1 cellular context compared by ENCODE assay signal in the genomic region with DNA sequence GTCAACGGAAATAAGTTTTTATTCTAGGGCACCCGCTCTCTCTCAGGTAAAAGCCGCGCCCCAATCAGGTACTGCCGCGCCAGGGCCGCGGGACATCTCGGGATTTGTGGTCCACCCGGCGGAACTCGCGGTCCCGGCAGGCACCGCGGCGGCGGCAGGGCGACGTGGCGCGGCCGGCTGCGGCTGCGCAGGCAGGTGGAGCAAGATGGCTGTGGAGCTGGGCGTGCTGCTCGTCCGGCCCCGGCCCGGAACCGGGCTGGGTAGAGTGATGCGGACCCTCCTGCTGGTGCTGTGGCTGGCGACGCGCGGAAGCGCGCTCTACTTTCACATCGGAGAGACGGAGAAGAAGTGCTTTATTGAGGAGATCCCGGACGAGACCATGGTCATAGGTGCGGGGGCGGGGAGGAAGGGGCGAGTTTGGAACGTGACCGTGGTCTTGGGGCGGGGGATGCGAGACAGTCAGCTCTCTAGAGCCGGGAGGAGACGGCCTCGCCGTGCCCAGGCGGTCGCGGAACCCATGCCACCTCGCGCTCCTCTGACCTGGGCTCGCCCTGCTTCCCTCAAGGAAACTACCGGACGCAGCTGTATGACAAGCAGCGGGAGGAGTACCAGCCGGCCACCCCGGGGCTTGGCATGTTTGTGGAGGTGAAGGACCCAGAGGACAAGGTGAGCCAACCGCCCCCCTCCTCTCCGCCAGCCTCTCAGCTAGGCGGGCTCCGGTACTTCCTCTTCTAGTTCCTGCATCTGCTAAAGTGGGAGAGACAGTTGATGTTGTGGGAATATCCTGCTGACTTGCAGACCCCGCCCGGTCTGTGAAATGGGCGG.
TF ChIP-seq lines count a peak whose summit lies in the region.

A gene (plus strand): TSS at position 194 of the 825 bp plus-strand sequence. CDS start 12 bp downstream, at position 206.

TF ChIP-seq in K562, 482 proteins besides CTCF, POLR2A, EP300 and RAD21 (continued from another document and continues in another):
- TF ChIP-seq, protein P1, sequence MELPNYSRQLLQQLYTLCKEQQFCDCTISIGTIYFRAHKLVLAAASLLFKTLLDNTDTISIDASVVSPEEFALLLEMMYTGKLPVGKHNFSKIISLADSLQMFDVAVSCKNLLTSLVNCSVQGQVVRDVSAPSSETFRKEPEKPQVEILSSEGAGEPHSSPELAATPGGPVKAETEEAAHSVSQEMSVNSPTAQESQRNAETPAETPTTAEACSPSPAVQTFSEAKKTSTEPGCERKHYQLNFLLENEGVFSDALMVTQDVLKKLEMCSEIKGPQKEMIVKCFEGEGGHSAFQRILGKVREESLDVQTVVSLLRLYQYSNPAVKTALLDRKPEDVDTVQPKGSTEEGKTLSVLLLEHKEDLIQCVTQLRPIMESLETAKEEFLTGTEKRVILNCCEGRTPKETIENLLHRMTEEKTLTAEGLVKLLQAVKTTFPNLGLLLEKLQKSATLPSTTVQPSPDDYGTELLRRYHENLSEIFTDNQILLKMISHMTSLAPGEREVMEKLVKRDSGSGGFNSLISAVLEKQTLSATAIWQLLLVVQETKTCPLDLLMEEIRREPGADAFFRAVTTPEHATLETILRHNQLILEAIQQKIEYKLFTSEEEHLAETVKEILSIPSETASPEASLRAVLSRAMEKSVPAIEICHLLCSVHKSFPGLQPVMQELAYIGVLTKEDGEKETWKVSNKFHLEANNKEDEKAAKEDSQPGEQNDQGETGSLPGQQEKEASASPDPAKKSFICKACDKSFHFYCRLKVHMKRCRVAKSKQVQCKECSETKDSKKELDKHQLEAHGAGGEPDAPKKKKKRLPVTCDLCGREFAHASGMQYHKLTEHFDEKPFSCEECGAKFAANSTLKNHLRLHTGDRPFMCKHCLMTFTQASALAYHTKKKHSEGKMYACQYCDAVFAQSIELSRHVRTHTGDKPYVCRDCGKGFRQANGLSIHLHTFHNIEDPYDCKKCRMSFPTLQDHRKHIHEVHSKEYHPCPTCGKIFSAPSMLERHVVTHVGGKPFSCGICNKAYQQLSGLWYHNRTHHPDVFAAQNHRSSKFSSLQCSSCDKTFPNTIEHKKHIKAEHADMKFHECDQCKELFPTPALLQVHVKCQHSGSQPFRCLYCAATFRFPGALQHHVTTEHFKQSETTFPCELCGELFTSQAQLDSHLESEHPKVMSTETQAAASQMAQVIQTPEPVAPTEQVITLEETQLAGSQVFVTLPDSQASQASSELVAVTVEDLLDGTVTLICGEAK (IDR thresholded peaks at IDR 0.05), result no peak
- TF ChIP-seq, protein P1 (CRISPR knock-in tag; IDR thresholded peaks at IDR 0.05), result no peak
- no peak for TF ChIP-seq ARNT (IDR thresholded peaks at IDR 0.05)
- no peak for TF ChIP-seq ZSCAN32 (CRISPR knock-in tag; IDR thresholded peaks at IDR 0.05)
- TF ChIP-seq ZNF24 (IDR thresholded peaks at IDR 0.05), result no peak
- no peak for TF ChIP-seq NR4A1 (CRISPR knock-in tag; IDR thresholded peaks at IDR 0.05)
- no peak for TF ChIP-seq NR4A1 (tag; IDR thresholded peaks at IDR 0.05)
- TF ChIP-seq, protein P2, sequence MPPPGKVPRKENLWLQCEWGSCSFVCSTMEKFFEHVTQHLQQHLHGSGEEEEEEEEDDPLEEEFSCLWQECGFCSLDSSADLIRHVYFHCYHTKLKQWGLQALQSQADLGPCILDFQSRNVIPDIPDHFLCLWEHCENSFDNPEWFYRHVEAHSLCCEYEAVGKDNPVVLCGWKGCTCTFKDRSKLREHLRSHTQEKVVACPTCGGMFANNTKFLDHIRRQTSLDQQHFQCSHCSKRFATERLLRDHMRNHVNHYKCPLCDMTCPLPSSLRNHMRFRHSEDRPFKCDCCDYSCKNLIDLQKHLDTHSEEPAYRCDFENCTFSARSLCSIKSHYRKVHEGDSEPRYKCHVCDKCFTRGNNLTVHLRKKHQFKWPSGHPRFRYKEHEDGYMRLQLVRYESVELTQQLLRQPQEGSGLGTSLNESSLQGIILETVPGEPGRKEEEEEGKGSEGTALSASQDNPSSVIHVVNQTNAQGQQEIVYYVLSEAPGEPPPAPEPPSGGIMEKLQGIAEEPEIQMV (tag; conservative IDR thresholded peaks at IDR 0.05; ENCODE audit: low read depth), result no peak
- TF ChIP-seq, protein P3, sequence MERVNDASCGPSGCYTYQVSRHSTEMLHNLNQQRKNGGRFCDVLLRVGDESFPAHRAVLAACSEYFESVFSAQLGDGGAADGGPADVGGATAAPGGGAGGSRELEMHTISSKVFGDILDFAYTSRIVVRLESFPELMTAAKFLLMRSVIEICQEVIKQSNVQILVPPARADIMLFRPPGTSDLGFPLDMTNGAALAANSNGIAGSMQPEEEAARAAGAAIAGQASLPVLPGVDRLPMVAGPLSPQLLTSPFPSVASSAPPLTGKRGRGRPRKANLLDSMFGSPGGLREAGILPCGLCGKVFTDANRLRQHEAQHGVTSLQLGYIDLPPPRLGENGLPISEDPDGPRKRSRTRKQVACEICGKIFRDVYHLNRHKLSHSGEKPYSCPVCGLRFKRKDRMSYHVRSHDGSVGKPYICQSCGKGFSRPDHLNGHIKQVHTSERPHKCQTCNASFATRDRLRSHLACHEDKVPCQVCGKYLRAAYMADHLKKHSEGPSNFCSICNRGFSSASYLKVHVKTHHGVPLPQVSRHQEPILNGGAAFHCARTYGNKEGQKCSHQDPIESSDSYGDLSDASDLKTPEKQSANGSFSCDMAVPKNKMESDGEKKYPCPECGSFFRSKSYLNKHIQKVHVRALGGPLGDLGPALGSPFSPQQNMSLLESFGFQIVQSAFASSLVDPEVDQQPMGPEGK (CRISPR knock-in tag; IDR thresholded peaks at IDR 0.05; ENCODE audit: borderline replicate concordance), result no peak
- TF ChIP-seq NFXL1 (CRISPR knock-in tag; IDR thresholded peaks at IDR 0.05), result no peak
- no peak for TF ChIP-seq HOXB6 (CRISPR knock-in tag; IDR thresholded peaks at IDR 0.05; ENCODE audit: borderline replicate concordance)
- peak; percentile 68 for TF ChIP-seq GABPB1 (CRISPR knock-in tag; IDR thresholded peaks at IDR 0.05)
- TF ChIP-seq ZNF347 (CRISPR knock-in tag; IDR thresholded peaks at IDR 0.05; ENCODE audit: low read depth), result no peak
- TF ChIP-seq SLC30A9 (CRISPR knock-in tag; IDR thresholded peaks at IDR 0.05), result no peak
- TF ChIP-seq ZNF589 (CRISPR knock-in tag; IDR thresholded peaks at IDR 0.05; ENCODE audit: low read depth), result no peak
- TF ChIP-seq, protein P4, sequence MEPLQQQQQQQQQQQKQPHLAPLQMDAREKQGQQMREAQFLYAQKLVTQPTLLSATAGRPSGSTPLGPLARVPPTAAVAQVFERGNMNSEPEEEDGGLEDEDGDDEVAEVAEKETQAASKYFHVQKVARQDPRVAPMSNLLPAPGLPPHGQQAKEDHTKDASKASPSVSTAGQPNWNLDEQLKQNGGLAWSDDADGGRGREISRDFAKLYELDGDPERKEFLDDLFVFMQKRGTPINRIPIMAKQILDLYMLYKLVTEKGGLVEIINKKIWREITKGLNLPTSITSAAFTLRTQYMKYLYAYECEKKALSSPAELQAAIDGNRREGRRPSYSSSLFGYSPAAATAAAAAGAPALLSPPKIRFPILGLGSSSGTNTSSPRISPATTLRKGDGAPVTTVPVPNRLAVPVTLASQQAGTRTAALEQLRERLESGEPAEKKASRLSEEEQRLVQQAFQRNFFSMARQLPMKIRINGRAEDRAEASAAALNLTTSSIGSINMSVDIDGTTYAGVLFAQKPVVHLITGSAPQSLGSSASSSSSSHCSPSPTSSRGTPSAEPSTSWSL (CRISPR knock-in tag; IDR thresholded peaks at IDR 0.05; ENCODE audit: borderline replicate concordance), result no peak
- TF ChIP-seq, protein P5, sequence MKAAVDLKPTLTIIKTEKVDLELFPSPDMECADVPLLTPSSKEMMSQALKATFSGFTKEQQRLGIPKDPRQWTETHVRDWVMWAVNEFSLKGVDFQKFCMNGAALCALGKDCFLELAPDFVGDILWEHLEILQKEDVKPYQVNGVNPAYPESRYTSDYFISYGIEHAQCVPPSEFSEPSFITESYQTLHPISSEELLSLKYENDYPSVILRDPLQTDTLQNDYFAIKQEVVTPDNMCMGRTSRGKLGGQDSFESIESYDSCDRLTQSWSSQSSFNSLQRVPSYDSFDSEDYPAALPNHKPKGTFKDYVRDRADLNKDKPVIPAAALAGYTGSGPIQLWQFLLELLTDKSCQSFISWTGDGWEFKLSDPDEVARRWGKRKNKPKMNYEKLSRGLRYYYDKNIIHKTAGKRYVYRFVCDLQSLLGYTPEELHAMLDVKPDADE (conservative IDR thresholded peaks at IDR 0.05; ENCODE audit: control insufficient read depth, low read depth, low read length), result peak; percentile 91
- no peak for TF ChIP-seq CSDE1 (IDR thresholded peaks at IDR 0.05)
- TF ChIP-seq, protein P6, sequence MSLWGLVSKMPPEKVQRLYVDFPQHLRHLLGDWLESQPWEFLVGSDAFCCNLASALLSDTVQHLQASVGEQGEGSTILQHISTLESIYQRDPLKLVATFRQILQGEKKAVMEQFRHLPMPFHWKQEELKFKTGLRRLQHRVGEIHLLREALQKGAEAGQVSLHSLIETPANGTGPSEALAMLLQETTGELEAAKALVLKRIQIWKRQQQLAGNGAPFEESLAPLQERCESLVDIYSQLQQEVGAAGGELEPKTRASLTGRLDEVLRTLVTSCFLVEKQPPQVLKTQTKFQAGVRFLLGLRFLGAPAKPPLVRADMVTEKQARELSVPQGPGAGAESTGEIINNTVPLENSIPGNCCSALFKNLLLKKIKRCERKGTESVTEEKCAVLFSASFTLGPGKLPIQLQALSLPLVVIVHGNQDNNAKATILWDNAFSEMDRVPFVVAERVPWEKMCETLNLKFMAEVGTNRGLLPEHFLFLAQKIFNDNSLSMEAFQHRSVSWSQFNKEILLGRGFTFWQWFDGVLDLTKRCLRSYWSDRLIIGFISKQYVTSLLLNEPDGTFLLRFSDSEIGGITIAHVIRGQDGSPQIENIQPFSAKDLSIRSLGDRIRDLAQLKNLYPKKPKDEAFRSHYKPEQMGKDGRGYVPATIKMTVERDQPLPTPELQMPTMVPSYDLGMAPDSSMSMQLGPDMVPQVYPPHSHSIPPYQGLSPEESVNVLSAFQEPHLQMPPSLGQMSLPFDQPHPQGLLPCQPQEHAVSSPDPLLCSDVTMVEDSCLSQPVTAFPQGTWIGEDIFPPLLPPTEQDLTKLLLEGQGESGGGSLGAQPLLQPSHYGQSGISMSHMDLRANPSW (CRISPR knock-in tag; IDR thresholded peaks at IDR 0.05), result no peak
- no peak for TF ChIP-seq SMARCA5 (IDR thresholded peaks at IDR 0.05)
- no peak for TF ChIP-seq CAMTA2 (CRISPR knock-in tag; conservative IDR thresholded peaks at IDR 0.05)
- peak; percentile 90 for TF ChIP-seq ZNF143 (CRISPR knock-in tag; IDR thresholded peaks at IDR 0.05)
- TF ChIP-seq DDX20 (tag; IDR thresholded peaks at IDR 0.05; ENCODE audit: low read depth), result no peak
- TF ChIP-seq SPI1 (IDR thresholded peaks at IDR 0.05; ENCODE audit: borderline replicate concordance, low read depth, low read length), result peak; percentile 46; the same call in 1 of the 2 replicates
- no peak for TF ChIP-seq SRSF7 (optimal IDR thresholded peaks at IDR 0.05; ENCODE audit: low read depth, low read length)
- peak; percentile 42; the same call in 1 of the 2 replicates for TF ChIP-seq JUN (IDR thresholded peaks at IDR 0.05; ENCODE audit: borderline replicate concordance, low read depth, low read length)
- TF ChIP-seq JUN (CRISPR knock-in tag; IDR thresholded peaks at IDR 0.05; ENCODE audit: borderline replicate concordance), result no peak
- no peak for TF ChIP-seq FUS (optimal IDR thresholded peaks at IDR 0.05; ENCODE audit: low read depth, low read length)
- no peak for TF ChIP-seq BMI1 (IDR thresholded peaks at IDR 0.05; ENCODE audit: low read length)
- no peak for TF ChIP-seq HNRNPH1 (optimal IDR thresholded peaks at IDR 0.05; ENCODE audit: low read depth, low read length)
- TF ChIP-seq MTA3 (IDR thresholded peaks at IDR 0.05; ENCODE audit: borderline replicate concordance), result no peak; the same call in 1 of the 2 replicates
- TF ChIP-seq, protein P7, sequence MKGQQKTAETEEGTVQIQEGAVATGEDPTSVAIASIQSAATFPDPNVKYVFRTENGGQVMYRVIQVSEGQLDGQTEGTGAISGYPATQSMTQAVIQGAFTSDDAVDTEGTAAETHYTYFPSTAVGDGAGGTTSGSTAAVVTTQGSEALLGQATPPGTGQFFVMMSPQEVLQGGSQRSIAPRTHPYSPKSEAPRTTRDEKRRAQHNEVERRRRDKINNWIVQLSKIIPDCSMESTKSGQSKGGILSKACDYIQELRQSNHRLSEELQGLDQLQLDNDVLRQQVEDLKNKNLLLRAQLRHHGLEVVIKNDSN (CRISPR knock-in tag; IDR thresholded peaks at IDR 0.05), result no peak
- peak; percentile 56 for TF ChIP-seq SAP30 (IDR thresholded peaks at IDR 0.05; ENCODE audit: borderline replicate concordance, insufficient read depth, low read depth, low read length, poor library complexity, severe bottlenecking)
- TF ChIP-seq MCM2 (IDR thresholded peaks at IDR 0.05; ENCODE audit: low read depth), result no peak
- TF ChIP-seq NBN (IDR thresholded peaks at IDR 0.05; ENCODE audit: low read depth), result no peak
- no peak for TF ChIP-seq GTF2E2 (tag; IDR thresholded peaks at IDR 0.05)
- TF ChIP-seq, protein P8, sequence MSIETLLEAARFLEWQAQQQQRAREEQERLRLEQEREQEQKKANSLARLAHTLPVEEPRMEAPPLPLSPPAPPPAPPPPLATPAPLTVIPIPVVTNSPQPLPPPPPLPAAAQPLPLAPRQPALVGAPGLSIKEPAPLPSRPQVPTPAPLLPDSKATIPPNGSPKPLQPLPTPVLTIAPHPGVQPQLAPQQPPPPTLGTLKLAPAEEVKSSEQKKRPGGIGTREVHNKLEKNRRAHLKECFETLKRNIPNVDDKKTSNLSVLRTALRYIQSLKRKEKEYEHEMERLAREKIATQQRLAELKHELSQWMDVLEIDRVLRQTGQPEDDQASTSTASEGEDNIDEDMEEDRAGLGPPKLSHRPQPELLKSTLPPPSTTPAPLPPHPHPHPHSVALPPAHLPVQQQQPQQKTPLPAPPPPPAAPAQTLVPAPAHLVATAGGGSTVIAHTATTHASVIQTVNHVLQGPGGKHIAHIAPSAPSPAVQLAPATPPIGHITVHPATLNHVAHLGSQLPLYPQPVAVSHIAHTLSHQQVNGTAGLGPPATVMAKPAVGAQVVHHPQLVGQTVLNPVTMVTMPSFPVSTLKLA (conservative IDR thresholded peaks at IDR 0.05), result peak; percentile 43 to 79; a peak in 2 of 4 replicates
